Comparison of ENCODE assay signal across 11 cellular contexts in genomic region chr10:11663763-11664555, GRCh38. TPM values are rescaled to one million over a fixed set of nuclear protein-coding genes. Genes with fewer than 3 reads are reported as not detected.
A peak's percentile ranks its signal among the peaks of the same experiment; 100 is the strongest.
DNase-seq lines count a peak whose midpoint lies in the region; ATAC-seq, FAIRE-seq and TF ChIP-seq lines count a peak whose summit lies in the region.
"Had no signal": no experiment of that assay in that cellular context is flagged by ENCODE, and none has a peak within 500 bp of the region (broad histone marks: within the 10 kb centered on the region; RNA-seq: fewer than 3 reads in every experiment).

No MANE protein-coding gene starts in this region.

- H4K20me1 ChIP-seq in K562 (replicated peaks; ENCODE audit: control insufficient read depth, insufficient read depth, low read length) (no peaks in the 10 kb centered on the region), GM23338 (replicated peaks; ENCODE audit: insufficient read depth) (no peaks in the 10 kb centered on the region)

- H3K9me3 Mint-ChIP-seq in GM23338: no peaks in the 10 kb centered on the region

- intact Hi-C loops in K562 (cut with micrococcal nuclease): no loop called here

- no peaks in the 10 kb centered on the region; the same call in 2 of the 3 replicates for H3K4me1 Mint-ChIP-seq in GM23338

- H3K4me3 ChIP-seq in K562 (no peak overlapping the region), GM23338 (no peak overlapping the region)

- H3F3A ChIP-seq in GM23338 (replicated peaks; ENCODE audit: low read depth): no peaks in the 10 kb centered on the region

- no peaks in the 10 kb centered on the region for H3K27me3 Mint-ChIP-seq in GM23338 (ENCODE audit: insufficient read depth, low read depth, poor library complexity)

- DNase-seq in K562 (ENCODE audit: extremely low read depth in 1 of 4, low spot score in 3 of 4) (peak in 1 of 4 experiments; percentile 7), NOMO-1 treated with DMSO at 0.1 percent for 48 hours (lab: John Stamatoyannopoulos, UW; ENCODE audit: unreplicated experiment) (no peak), GM23338 (ENCODE audit: low spot score) (no peak)
- no peak for DNase-seq in NK-92 treated with Interleukin-12 subunit alpha and Interleukin-12 subunit beta, amount 100 ng/mL, for 24 hours (lab: John Stamatoyannopoulos, UW)
- no peak for DNase-seq in activated naive CD4-positive, alpha-beta T cell treated with anti-CD3 and anti-CD28 coated beads, Interleukin-2, amount 50 U/mL, for 16 hours
- DNase-seq: glutamatergic neuron had no signal

- WGBS in K562 (ENCODE audit: insufficient coverage, low coverage, missing lambda C conversion rate): 49% methylated on average over 13 of the region's 13 CpGs

- no peak overlapping the region for H3K9ac ChIP-seq in K562 (ENCODE audit: insufficient read depth in 1 of 2, low read depth in 2 of 2, low read length in 2 of 2)

- no peak for FAIRE-seq in K562 (lab: Jason Lieb, UNC)

- no TSS peak for BruUV-seq in K562 (replicated peaks; lab: Mats Ljungman, UMichigan)

- H3K27ac ChIP-seq in K562 (ENCODE audit: extremely low read depth, low read depth, low read length) (no peak overlapping the region), GM23338 (ENCODE audit: low read depth) (no peak overlapping the region)
- H3K27ac ChIP-seq: neutrophil, VCaP had no signal

- in situ Hi-C loops in K562 (cut with MboI): no loop called here

- ATAC-seq in GM19438 (IDR thresholded peaks at IDR 0.05; ENCODE audit: low read depth, unreplicated experiment): peak; percentile 74
- ATAC-seq in HG03045 (IDR thresholded peaks at IDR 0.05; ENCODE audit: unreplicated experiment): peak; percentile 91
- ATAC-seq in K562: no peak; the same call in 1 of the 3 replicates
- ATAC-seq in GM23338: no peak

- H3K9me1 ChIP-seq in K562 (ENCODE audit: control insufficient read depth, insufficient read depth, low read length): no peaks in the 10 kb centered on the region

- CTCF ChIA-PET in K562 (lab: Yijun Ruan, JAX; ENCODE audit: low intra/inter-chr PET ratio): no interaction called here

- H3K27ac Mint-ChIP-seq in GM23338: no peak overlapping the region

- H3K4me1 ChIP-seq in K562 (replicated peaks in 1 of 2; ENCODE audit: control insufficient read depth in 2 of 2, insufficient read depth in 2 of 2, low read length in 2 of 2) (peaks cover 5 to 6% of the 10 kb centered on the region in 2 experiments; a peak in 4 of 5 replicates), GM23338 (ENCODE audit: insufficient read depth) (no peaks in the 10 kb centered on the region)

- H3K36me3 ChIP-seq in K562 (ENCODE audit: control insufficient read depth, insufficient read depth, low read length) (no peaks in the 10 kb centered on the region), GM23338 (ENCODE audit: insufficient read depth) (no peaks in the 10 kb centered on the region)
- H3K36me3 ChIP-seq: neutrophil had no signal

- TF ChIP-seq POLR2A in K562 (conservative IDR thresholded peaks at IDR 0.05): no peak

- H3K4me3 Mint-ChIP-seq in GM23338: no peak overlapping the region

- TF ChIP-seq CTCF in GM12873 (IDR thresholded peaks at IDR 0.05; ENCODE audit: insufficient read depth, low read depth, low read length, missing control alignments): peak; percentile 44
- TF ChIP-seq CTCF in K562 (IDR thresholded peaks at IDR 0.05 in 2 of 3, conservative IDR thresholded peaks at IDR 0.05 in 1 of 3; ENCODE audit: insufficient read depth in 2 of 3, low read depth in 1 of 3, low read length in 3 of 3): no peak
- no peak for TF ChIP-seq CTCF in GM23338 (conservative IDR thresholded peaks at IDR 0.05; ENCODE audit: low read depth in 2 of 2)

- H3K27me3 ChIP-seq in K562 (ENCODE audit: control insufficient read depth in 2 of 2, insufficient read depth in 2 of 2, low read length in 2 of 2) (no peaks in the 10 kb centered on the region), GM23338 (ENCODE audit: insufficient read depth) (no peaks in the 10 kb centered on the region)

- no peak overlapping the region for H3K4me2 ChIP-seq in K562 (ENCODE audit: insufficient read depth, low read length)
- no peak overlapping the region for H3K4me2 ChIP-seq in GM23338

- TF ChIP-seq RAD21 in K562 (CRISPR knock-in tag; conservative IDR thresholded peaks at IDR 0.05 in 1 of 2, IDR thresholded peaks at IDR 0.05 in 1 of 2): no peak

- H3K79me2 ChIP-seq in K562 (ENCODE audit: control insufficient read depth, insufficient read depth, low read length): no peaks in the 10 kb centered on the region
- H3K79me2 ChIP-seq in GM23338 (replicated peaks; ENCODE audit: insufficient read depth): no peaks in the 10 kb centered on the region

- H3K9me2 ChIP-seq in GM23338 (ENCODE audit: insufficient read depth): no peaks in the 10 kb centered on the region

- H3K9me3 ChIP-seq in K562 (replicated peaks; ENCODE audit: control insufficient read depth, insufficient read depth, low read depth, low read length): no peaks in the 10 kb centered on the region
- H3K9me3 ChIP-seq: neutrophil had no signal

- POLR2A ChIA-PET in K562 (lab: Yijun Ruan, JAX): no interaction called here

- 0 out of 2 replicates have a peak overlapping the region, but pooled peaks have one; percentile 2 for H2AFZ ChIP-seq in K562 (ENCODE audit: low read depth, low read length)
- no peak overlapping the region for H2AFZ ChIP-seq in GM23338

- TF ChIP-seq EP300 in K562 (IDR thresholded peaks at IDR 0.05; ENCODE audit: low read length): no peak

- no peaks in the 10 kb centered on the region for H3K36me3 Mint-ChIP-seq in GM23338 (ENCODE audit: low read depth)

TF ChIP-seq in K562, 482 proteins besides CTCF, POLR2A, EP300 and RAD21 (continues in another document):
- TF ChIP-seq ZBTB43 (CRISPR knock-in tag; IDR thresholded peaks at IDR 0.05): no peak
- no peak for TF ChIP-seq ZNF134 (CRISPR knock-in tag; conservative IDR thresholded peaks at IDR 0.05)
- no peak for TF ChIP-seq FOXJ3 (CRISPR knock-in tag; IDR thresholded peaks at IDR 0.05)

RNA-seq across cellular contexts. Expression of gene USP6NL, which starts 52.5 kb away (rescaled TPM):
- total RNA-seq in K562 (2011; cell fraction: chromatin; rRNA removed; ENCODE audit: low replicate concordance): 21.7 and 68.0 TPM in 2 replicates
- 11.3 and 18.0 TPM in 2 replicates for total RNA-seq in K562 (2011; cell fraction: nucleolus; rRNA removed)
- 45.8 and 75.7 TPM in 2 replicates for total RNA-seq in K562 (2011; cell fraction: nucleoplasm; rRNA removed)
- total RNA-seq in K562 (2014; rRNA removed): 19.8 and 24.0 TPM in 2 replicates
- total RNA-seq in K562 (2014; rRNA removed; fragmentation: Illumina TruSeq; extraction: Trizol): 20.4 and 23.6 TPM in 2 replicates
- total RNA-seq in K562 (2015; rRNA removed; fragmentation: Illumina TruSeq; extraction: Trizol): 22.1 and 24.5 TPM in 2 replicates
- 25.1 and 26.6 TPM in 2 replicates for total RNA-seq in K562 (2021)
- 11.5 and 16.8 TPM in 2 replicates for polyA plus RNA-seq in K562 (2011; rRNA removed)
- polyA plus RNA-seq in K562 (2011; cell fraction: cytosol; rRNA removed): 10.2 and 10.7 TPM in 2 replicates
- 22.8 and 27.5 TPM in 2 replicates for polyA plus RNA-seq in K562 (2011; cell fraction: nucleus; rRNA removed)
- polyA plus RNA-seq in K562 (2012): 20.8 and 21.4 TPM in 2 replicates
- 20.0 and 22.0 TPM in 2 replicates for polyA plus RNA-seq in K562 (2014; fragmentation: Illumina TruSeq; extraction: Trizol)
- polyA plus RNA-seq in K562 (2014; fragmentation: Nextera tagmentation; extraction: Ambion mirVana): 1 to 10 TPM; 3.2 to 3.8 TPM
- polyA plus RNA-seq in K562 (2014; rRNA removed): 17.0 and 17.8 TPM in 2 replicates
- polyA minus RNA-seq in K562 (2011; rRNA and poly(A)+ RNA removed): 19.0 and 21.8 TPM in 2 replicates
- polyA minus RNA-seq in K562 (2011; cell fraction: cytosol; rRNA and poly(A)+ RNA removed): 8.5 and 11.0 TPM in 2 replicates
- polyA minus RNA-seq in K562 (2011; cell fraction: nucleus; rRNA and poly(A)+ RNA removed): 20.2 and 24.8 TPM in 2 replicates
- 23.0 and 29.7 TPM in 2 replicates for total RNA-seq in GM23338 (2014; rRNA removed; shearing (Covaris generic))
- 6.8 and 8.1 TPM in 2 replicates for polyA plus RNA-seq in GM23338 (2016; fragmentation: Nextera tagmentation; extraction: Ambion mirVana)

Comparison
In these comparisons a context has a peak if more than half of its experiments do, and no peak if none do; other contexts are left out.
1. ATAC-seq: peak in GM19438 (single experiment) and HG03045 (single experiment); none in K562 (single experiment) and GM23338 (single experiment).